11 cellular contexts compared by ENCODE assay signal in the genomic region with DNA sequence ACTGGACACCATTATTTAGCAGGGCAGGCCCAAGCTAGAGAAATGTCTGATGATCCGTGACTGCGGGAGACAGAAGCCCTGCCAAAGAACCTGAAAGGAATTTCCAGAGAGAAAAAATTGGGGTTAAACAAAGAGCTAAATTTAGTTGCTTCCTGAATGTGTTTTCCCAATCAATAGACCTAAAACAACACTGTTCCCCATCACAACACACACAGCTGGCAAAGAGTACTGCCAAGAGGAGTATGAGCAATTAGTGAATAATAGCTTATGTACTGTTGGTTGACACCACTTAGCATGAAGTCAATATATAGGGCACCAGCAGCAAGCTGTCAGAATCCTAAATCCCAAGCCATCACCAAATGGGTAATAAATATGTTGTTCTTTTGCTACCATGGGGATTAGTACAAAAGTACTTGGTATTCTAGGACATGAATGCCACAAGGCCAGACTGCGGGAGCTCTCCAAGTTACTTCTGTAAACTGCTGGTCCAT. TPM values are rescaled to one million over a fixed set of nuclear protein-coding genes. Genes with fewer than 3 reads are reported as not detected.
DNase-seq lines count a peak whose midpoint lies in the region; ATAC-seq and TF ChIP-seq lines count a peak whose summit lies in the region.
"Had no signal": no experiment of that assay in that cellular context is flagged by ENCODE, and none has a peak within 500 bp of the region (broad histone marks: within the 10 kb centered on the region; RNA-seq: fewer than 3 reads in every experiment).

No MANE protein-coding gene starts in this region.

- in situ Hi-C loops in astrocyte of the cerebellum (cut with HindIII; ENCODE audit: low sequenced_read_pairs): no loop called here

- peaks cover 5% of the 10 kb centered on the region for H3K36me3 ChIP-seq in right atrium auricular region
- H3K36me3 ChIP-seq in testis (ENCODE audit: low read depth, missing control alignments): no peaks in the 10 kb centered on the region

- H3K4me1 ChIP-seq in right atrium auricular region: peaks cover 0 to 37% of the 10 kb centered on the region in 2 donors
- peaks cover 27% of the 10 kb centered on the region for H3K4me1 ChIP-seq in testis

- no peak for DNase-seq in Right ventricle myocardium inferior (ENCODE audit: missing footprints)
- no peak for DNase-seq in left cardiac atrium
- DNase-seq in astrocyte of the cerebellum (ENCODE audit: low read depth): peak; percentile 65
- peak; percentile 47 for DNase-seq in right atrium auricular region (ENCODE audit: low spot score)
- no peak for DNase-seq in testis
- no peak for DNase-seq in LoVo (ENCODE audit: low spot score)
- DNase-seq in iPS-NIHi7 (ENCODE audit: extremely low spot score): no peak
- DNase-seq in stimulated activated naive CD4-positive, alpha-beta T cell treated with Interleukin-2 at 50 U/mL for 16 hours (lab: John Stamatoyannopoulos, UW): no peak
- DNase-seq: activated naive CD8-positive, alpha-beta T cell treated with anti-CD3 and anti-CD28 coated beads, Interleukin-2, amount 50 U/mL, for 24 hours; NCI-H524; spleen had no signal

- H3K4me3 ChIP-seq in astrocyte of the cerebellum (ENCODE audit: low read depth, low read length) (no peak overlapping the region), right atrium auricular region (no peak overlapping the region), testis (no peak overlapping the region)
- H3K4me3 ChIP-seq: spleen had no signal

- intact Hi-C loops in Right ventricle myocardium inferior (cut with DNase I): loop anchor here (10.0 kb wide), 1 partner anchor 74 kb away; a partner anchor contains a TSS
- intact Hi-C loops in left cardiac atrium (cut with DNase I): no loop called here
- intact Hi-C loops in testis (cut with DNase I; ENCODE audit: low total_unique reads): no loop called here

- H3K9me3 ChIP-seq in right atrium auricular region (no peaks in the 10 kb centered on the region), testis (no peaks in the 10 kb centered on the region)
- H3K9me3 ChIP-seq: spleen had no signal

- no peak for TF ChIP-seq POLR2A in testis (IDR thresholded peaks at IDR 0.05)

- ATAC-seq in Right ventricle myocardium inferior (peak; percentile 37), left cardiac atrium (no peak)
- ATAC-seq: activated naive CD8-positive, alpha-beta T cell treated with anti-CD3 and anti-CD28 coated beads, Interleukin-2, amount 50 U/mL, for 24 hours had no signal

- 53 to 67% methylated on average over 3 of the region's 3 CpGs for WGBS in testis, 2 donors

- H3K27ac ChIP-seq in right atrium auricular region: no peak overlapping the region
- H3K27ac ChIP-seq in testis: peak overlapping the region; percentile 39 to 42
- H3K27ac ChIP-seq: spleen had no signal

- H3K27me3 ChIP-seq in right atrium auricular region (no peaks in the 10 kb centered on the region), testis (no peaks in the 10 kb centered on the region)
- H3K27me3 ChIP-seq: spleen had no signal

- no peak for TF ChIP-seq CTCF in astrocyte of the cerebellum (IDR thresholded peaks at IDR 0.05; ENCODE audit: low read depth, low read length, missing control alignments)
- no peak for TF ChIP-seq CTCF in right atrium auricular region (IDR thresholded peaks at IDR 0.05)
- TF ChIP-seq CTCF in testis (IDR thresholded peaks at IDR 0.05): no peak

RNA-seq across cellular contexts. Expression of a gene that starts 35.7 kb away (rescaled TPM):
- total RNA-seq in Right ventricle myocardium inferior (47.3 TPM), left cardiac atrium (10 to 100 TPM; 44.2 to 44.3 TPM), right atrium auricular region (10 to 100 TPM; 52.8 to 59.2 TPM), testis (100 to 1,000 TPM; 162 to 197 TPM)
- polyA plus RNA-seq in testis (ENCODE audit: insufficient read depth, low read depth, low replicate concordance): 137 TPM

RNA-seq across cellular contexts. Expression of a gene that starts 44.5 kb away (rescaled TPM):
- total RNA-seq in Right ventricle myocardium inferior (13.5 TPM), left cardiac atrium (10 to 100 TPM; 19.7 to 19.8 TPM), right atrium auricular region (1 to 10 TPM; 8.0 to 8.3 TPM), testis (10 to 100 TPM; 53.8 to 56.5 TPM)
- polyA plus RNA-seq in testis (ENCODE audit: insufficient read depth, low read depth, low replicate concordance): 96.0 TPM

Comparison
In these comparisons a context has a peak if more than half of its experiments do, and no peak if none do; other contexts are left out.
1. DNase-seq: peak in astrocyte of the cerebellum (single experiment) and right atrium auricular region (single experiment); none in Right ventricle myocardium inferior (single experiment), left cardiac atrium (single experiment), testis (single experiment), LoVo (single experiment), iPS-NIHi7 (single experiment) and stimulated activated naive CD4-positive, alpha-beta T cell treated with Interleukin-2 at 50 U/mL for 16 hours (single experiment).
2. H3K27ac ChIP-seq: peak in testis (2 of 2); none in right atrium auricular region (0 of 2).